In genomic region chr16:4538067-4538385, GRCh38 we compare ENCODE assay signal across 9 cellular contexts. TPM values are rescaled to one million over a fixed set of nuclear protein-coding genes. Genes with fewer than 3 reads are reported as not detected.
DNase-seq lines count a peak whose midpoint lies in the region; ATAC-seq, FAIRE-seq and TF ChIP-seq lines count a peak whose summit lies in the region.
"Had no signal": no experiment of that assay in that cellular context is flagged by ENCODE, and none has a peak within 500 bp of the region (broad histone marks: within the 10 kb centered on the region; RNA-seq: fewer than 3 reads in every experiment).

No MANE protein-coding gene starts in this region.

- H3K27me3 Mint-ChIP-seq in T-helper 2 cell treated with Interferon-gamma antibody and Interleukin-4, amounts not matched to agents 5 μg/mL and 100 μg/mL, for 36 hours (ENCODE audit: low read depth): peaks cover 3% of the 10 kb centered on the region
- no peaks in the 10 kb centered on the region for H3K27me3 Mint-ChIP-seq in astrocyte (ENCODE audit: low read depth, unreplicated experiment)

- no peaks in the 10 kb centered on the region for H3K4me1 ChIP-seq in astrocyte (ENCODE audit: insufficient read depth, low read length)
- H3K4me1 ChIP-seq in keratinocyte (ENCODE audit: control insufficient read depth, extremely low read depth, insufficient read depth, low read length): peaks cover 17% of the 10 kb centered on the region
- H3K4me1 ChIP-seq in stomach: peaks cover 11 to 27% (median 18%) of the 10 kb centered on the region in 4 donors

- peaks cover 28% of the 10 kb centered on the region for H3K4me1 Mint-ChIP-seq in T-helper 2 cell treated with Interferon-gamma antibody and Interleukin-4, amounts not matched to agents 5 μg/mL and 100 μg/mL, for 36 hours (ENCODE audit: low read depth)
- H3K4me1 Mint-ChIP-seq in astrocyte (ENCODE audit: low read depth, unreplicated experiment): peaks cover 11% of the 10 kb centered on the region

- H3K9me3 ChIP-seq in astrocyte (ENCODE audit: insufficient read depth, low read depth, low read length): peaks cover 7% of the 10 kb centered on the region
- peaks cover 3% of the 10 kb centered on the region for H3K9me3 ChIP-seq in keratinocyte (ENCODE audit: control insufficient read depth, low read depth, low read length)
- peaks cover 0 to 18% (median 7%) of the 10 kb centered on the region in 4 donors for H3K9me3 ChIP-seq in stomach

- peaks cover 19% of the 10 kb centered on the region for H3K36me3 Mint-ChIP-seq in T-helper 2 cell treated with Interferon-gamma antibody and Interleukin-4, amounts not matched to agents 5 μg/mL and 100 μg/mL, for 36 hours (ENCODE audit: low read depth)
- peaks cover 19% of the 10 kb centered on the region for H3K36me3 Mint-ChIP-seq in astrocyte (ENCODE audit: low read depth, unreplicated experiment)

- H3K4me3 ChIP-seq in astrocyte (ENCODE audit: insufficient read depth, low read depth, low read length) (peak overlapping the region; percentile 69), keratinocyte (ENCODE audit: control insufficient read depth in 2 of 3, extremely low read depth in 1 of 3, insufficient read depth in 2 of 3, low read depth in 1 of 3, low read length in 3 of 3) (peak overlapping the region; percentile 76 to 84 (median 83)), stomach (peak overlapping the region; percentile 77 to 88 (median 84))

- TF ChIP-seq EP300 in stomach (IDR thresholded peaks at IDR 0.05): no peak

- peaks cover 16% of the 10 kb centered on the region for H3K9me3 Mint-ChIP-seq in T-helper 2 cell treated with Interferon-gamma antibody and Interleukin-4, amounts not matched to agents 5 μg/mL and 100 μg/mL, for 36 hours
- H3K9me3 Mint-ChIP-seq in astrocyte (ENCODE audit: unreplicated experiment): peaks cover 7% of the 10 kb centered on the region

- no peaks in the 10 kb centered on the region for H3K9me1 ChIP-seq in keratinocyte (ENCODE audit: control insufficient read depth, extremely low read depth, insufficient read depth, low read length)

- FAIRE-seq in astrocyte (lab: Jason Lieb, UNC) (no peak), keratinocyte (lab: Jason Lieb, UNC) (no peak)

- H3K4me2 ChIP-seq in astrocyte (ENCODE audit: low read length): peak overlapping the region; percentile 93
- H3K4me2 ChIP-seq in keratinocyte (ENCODE audit: control insufficient read depth, extremely low read depth, insufficient read depth, low read depth, low read length): peak overlapping the region; percentile 96

- H3K27ac Mint-ChIP-seq in T-helper 2 cell treated with Interferon-gamma antibody and Interleukin-4, amounts not matched to agents 5 μg/mL and 100 μg/mL, for 36 hours: no peak overlapping the region
- no peak overlapping the region for H3K27ac Mint-ChIP-seq in astrocyte (ENCODE audit: unreplicated experiment)

- H3K4me3 Mint-ChIP-seq in T-helper 2 cell treated with Interferon-gamma antibody and Interleukin-4, amounts not matched to agents 5 μg/mL and 100 μg/mL, for 36 hours: peak overlapping the region; percentile 83
- H3K4me3 Mint-ChIP-seq in astrocyte (ENCODE audit: unreplicated experiment): peak overlapping the region; percentile 91

- peaks cover 31% of the 10 kb centered on the region for H3K79me2 ChIP-seq in astrocyte (ENCODE audit: insufficient read depth, low read length)
- peaks cover 43% of the 10 kb centered on the region for H3K79me2 ChIP-seq in keratinocyte (ENCODE audit: control insufficient read depth, insufficient read depth, low read length)

- H4K20me1 ChIP-seq in astrocyte (ENCODE audit: insufficient read depth, low read length) (peaks cover 19% of the 10 kb centered on the region), keratinocyte (ENCODE audit: control insufficient read depth, extremely low read depth, insufficient read depth, low read length) (no peaks in the 10 kb centered on the region)

- 0 to 1% (median 1%) methylated on average over 11 to 37 of the region's 37 CpGs for WGBS in stomach, 5 donors

- H3K27me3 ChIP-seq in astrocyte (ENCODE audit: insufficient read depth, low read length) (no peaks in the 10 kb centered on the region), keratinocyte (ENCODE audit: control insufficient read depth, extremely low read depth, insufficient read depth, low read length) (no peaks in the 10 kb centered on the region), stomach (no peaks in the 10 kb centered on the region)

- ATAC-seq in HG03135 (IDR thresholded peaks at IDR 0.05; ENCODE audit: unreplicated experiment): peak; percentile 21

- H2AFZ ChIP-seq in astrocyte (ENCODE audit: low read depth, low read length): peak overlapping the region; percentile 70
- H2AFZ ChIP-seq in keratinocyte (ENCODE audit: control insufficient read depth, low read length): peak overlapping the region; percentile 62

- TF ChIP-seq POLR2A in stomach (IDR thresholded peaks at IDR 0.05): no peak

- DNase-seq in T-helper 2 cell treated with Interferon-gamma antibody and Interleukin-4, amounts not matched to agents 5 μg/mL and 100 μg/mL, for 36 hours (ENCODE audit: low spot score): no peak
- DNase-seq in T-helper 2 cell (no peak), astrocyte (ENCODE audit: low read depth) (no peak), keratinocyte (ENCODE audit: low read depth, low spot score) (no peak), stomach (no peak), NCI-H2196 (lab: John Stamatoyannopoulos, UW; ENCODE audit: unreplicated experiment) (no peak), superior temporal gyrus (ENCODE audit: extremely low spot score) (no peak)

- TF ChIP-seq CTCF in astrocyte (IDR thresholded peaks at IDR 0.05; ENCODE audit: insufficient read depth, low read depth, low read length) (no peak), keratinocyte (optimal IDR thresholded peaks at IDR 0.05 in 1 of 3, IDR thresholded peaks at IDR 0.05 in 1 of 3, conservative IDR thresholded peaks at IDR 0.05 in 1 of 3; ENCODE audit: extremely low read depth in 1 of 3, insufficient read depth in 2 of 3, low read length in 3 of 3) (no peak), stomach (IDR thresholded peaks at IDR 0.05) (no peak)

- no peak overlapping the region for H3K27ac ChIP-seq in astrocyte (ENCODE audit: low read depth, low read length)
- H3K27ac ChIP-seq in keratinocyte (ENCODE audit: control insufficient read depth, insufficient read depth, low read length): peak overlapping the region; percentile 70
- H3K27ac ChIP-seq in stomach: peak overlapping the region; percentile 37 to 94 (median 89)

- intact Hi-C loops in stomach (cut with DNase I; ENCODE audit: low total_unique reads): no loop called here

- H3K9ac ChIP-seq in astrocyte (ENCODE audit: low read length): peak overlapping the region; percentile 75
- H3K9ac ChIP-seq in keratinocyte (ENCODE audit: control insufficient read depth, extremely low read depth, insufficient read depth, low read length): peak overlapping the region; percentile 78

- dilution Hi-C loops in keratinocyte (cut with MboI; ENCODE audit: extremely low pct_ligation_motif_present, low sequenced_read_pairs): no loop called here

- H3K36me3 ChIP-seq in astrocyte (ENCODE audit: insufficient read depth, low read length) (no peaks in the 10 kb centered on the region), keratinocyte (ENCODE audit: control insufficient read depth in 2 of 2, extremely low read depth in 1 of 2, insufficient read depth in 2 of 2, low read length in 2 of 2) (peaks cover 6 to 11% of the 10 kb centered on the region in 2 experiments), stomach (peaks cover 0 to 3% (median 1%) of the 10 kb centered on the region in 4 donors)

RNA-seq across cellular contexts. Expression of gene CDIP1, which starts 0.5 kb away (rescaled TPM):
- 56.9 and 64.7 TPM in 2 replicates for total RNA-seq in astrocyte
- polyA plus RNA-seq in keratinocyte: 19.8 to 39.4 TPM (median 23.1 TPM) in 3 replicates
- polyA plus RNA-seq in keratinocyte (2011; ENCODE audit: low read depth): 14.2 TPM
- 32.0 and 47.0 TPM in 2 replicates for polyA plus RNA-seq in keratinocyte (2011; cell fraction: cytosol; rRNA removed)
- 53.3 and 59.5 TPM in 2 replicates for polyA plus RNA-seq in keratinocyte (2011; cell fraction: nucleus; rRNA removed)
- 48.9 and 50.3 TPM in 2 replicates for polyA plus RNA-seq in keratinocyte (2012; ENCODE audit: low replicate concordance)
- polyA minus RNA-seq in keratinocyte: 22.5 to 58.5 TPM (median 24.5 TPM) in 3 replicates
- polyA minus RNA-seq in keratinocyte (2011; cell fraction: cytosol; rRNA and poly(A)+ RNA removed): 25.5 TPM
- 14.0 and 17.0 TPM in 2 replicates for polyA minus RNA-seq in keratinocyte (2011; cell fraction: nucleus; rRNA and poly(A)+ RNA removed)
- total RNA-seq in stomach: 10 to 100 TPM in 3 of 5 donors, 1 to 10 TPM in 2; 2.9 to 36.5 (median 18.8) TPM
- 10 to 100 TPM in 2 of 3 donors, 1 to 10 TPM in 1; 9.5 to 13.8 (median 10.6) TPM for polyA plus RNA-seq in stomach

RNA-seq across cellular contexts. Expression of gene C16orf96, which starts 18.1 kb away (rescaled TPM):
- total RNA-seq in astrocyte (0.20 and 0.38 TPM in 2 replicates), stomach (under 1 TPM in 2 of 5 donors, not detected in 3; 0.37 to 0.43 TPM)
- polyA plus RNA-seq in keratinocyte (not detected in 3 replicates), stomach (not detected)
- 0.06 TPM for polyA plus RNA-seq in keratinocyte (2011; ENCODE audit: low read depth)
- polyA plus RNA-seq in keratinocyte (2011; cell fraction: cytosol; rRNA removed): not detected in 2 replicates
- polyA plus RNA-seq in keratinocyte (2011; cell fraction: nucleus; rRNA removed): 0.07 TPM in 1 of 2 replicates, not detected in the other
- 0.04 TPM in 1 of 2 replicates, not detected in the other for polyA plus RNA-seq in keratinocyte (2012; ENCODE audit: low replicate concordance)
- not detected in 3 replicates for polyA minus RNA-seq in keratinocyte
- polyA minus RNA-seq in keratinocyte (2011; cell fraction: cytosol; rRNA and poly(A)+ RNA removed): not detected
- polyA minus RNA-seq in keratinocyte (2011; cell fraction: nucleus; rRNA and poly(A)+ RNA removed): not detected in 2 replicates
- total RNA-seq: Daoy had no signal
